ENCODE assay signal across 1 cellular context in genomic region chr2:1727796-1728474, GRCh38.
TF ChIP-seq lines count a peak whose summit lies in the region.

No MANE protein-coding gene starts in this region.

TF ChIP-seq in GM23338, 12 proteins besides CTCF, POLR2A, EP300 and RAD21 (continued from another document):
- TF ChIP-seq REST (IDR thresholded peaks at IDR 0.05; ENCODE audit: unreplicated experiment) (no peak), EZH2 (IDR thresholded peaks at IDR 0.05; ENCODE audit: low read depth, unreplicated experiment) (no peak), ETS1 (IDR thresholded peaks at IDR 0.05) (no peak), NANOG (IDR thresholded peaks at IDR 0.05; ENCODE audit: borderline replicate concordance) (no peak), STAT1 (IDR thresholded peaks at IDR 0.05; ENCODE audit: unreplicated experiment) (no peak), ZNF462 (CRISPR knock-in tag; IDR thresholded peaks at IDR 0.05) (no peak), ZNF114 (CRISPR knock-in tag; IDR thresholded peaks at IDR 0.05) (no peak), ZNF331 (CRISPR knock-in tag; IDR thresholded peaks at IDR 0.05; ENCODE audit: low read depth) (no peak)
